ENCODE assay signal across 9 cellular contexts in the genomic region with DNA sequence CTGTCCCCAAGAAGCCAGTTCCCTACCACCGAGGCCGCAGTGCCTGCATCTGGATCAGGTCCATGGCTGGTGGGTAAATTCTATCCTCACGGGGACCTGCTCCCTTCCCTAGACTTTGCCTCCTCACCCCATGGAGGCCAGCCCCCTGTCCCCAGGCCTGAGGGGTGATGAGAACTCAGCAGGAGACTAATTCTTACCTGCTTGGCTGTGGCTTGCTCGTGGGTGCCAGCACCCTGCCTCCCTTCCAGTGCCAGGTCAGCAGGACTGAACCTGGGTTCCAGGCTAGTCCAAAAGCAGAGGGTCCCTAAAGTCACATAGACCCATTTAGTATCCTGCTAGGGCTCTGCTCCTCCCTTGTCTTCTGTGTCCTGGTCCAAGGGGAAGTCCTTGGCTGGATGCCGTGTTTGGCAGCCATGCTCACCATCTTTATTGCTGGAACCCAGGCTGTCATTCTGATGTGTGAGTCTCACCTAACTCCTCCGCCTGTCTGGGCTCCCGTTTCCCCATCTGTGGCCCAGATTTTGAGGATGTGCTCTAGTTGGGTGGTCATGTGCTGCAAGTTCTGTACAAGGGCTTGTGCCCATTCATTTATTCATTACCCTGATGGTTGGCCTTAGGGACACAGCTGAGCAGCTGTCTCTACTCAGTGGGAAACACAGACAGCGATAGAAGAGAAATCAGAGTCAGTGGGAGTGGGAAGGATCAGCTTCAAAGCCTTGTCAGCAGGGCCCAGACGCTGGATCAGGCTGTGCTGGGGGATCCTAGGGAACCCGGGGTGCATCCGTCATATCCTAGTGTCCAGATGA. TPM values are rescaled to one million over a fixed set of nuclear protein-coding genes. Genes with fewer than 3 reads are reported as not detected.
DNase-seq lines count a peak whose midpoint lies in the region; ATAC-seq, FAIRE-seq and TF ChIP-seq lines count a peak whose summit lies in the region.
"Had no signal": no experiment of that assay in that cellular context is flagged by ENCODE, and none has a peak within 500 bp of the region (broad histone marks: within the 10 kb centered on the region; RNA-seq: fewer than 3 reads in every experiment).

No MANE protein-coding gene starts in this region.

- 58% methylated on average over 11 of the region's 11 CpGs for WGBS in GM12878 (ENCODE audit: insufficient coverage, insufficient replicate concordance, low lambda C conversion rate, missing lambda C conversion rate)

- H3K27me3 Mint-ChIP-seq in IgD-negative memory B cell, result peaks cover 1% of the 10 kb centered on the region

- H3K27ac Mint-ChIP-seq in IgD-negative memory B cell, result peak overlapping the region; percentile 62 to 82 (median 64)

- H3K4me3 ChIP-seq in GM12878, result peak overlapping the region; percentile 71
- H3K4me3 ChIP-seq in skin epidermis, result peak overlapping the region; percentile 49 to 96 (median 94)

- no TSS peak for BruUV-seq in GM12878 (replicated peaks; lab: Mats Ljungman, UMichigan)

- RAD21 ChIA-PET in GM12878 (lab: Charles Lee; ENCODE audit: unreplicated experiment), result no interaction called here

- H3K4me3 Mint-ChIP-seq in IgD-negative memory B cell, result peak overlapping the region; percentile 78 to 90 (median 80)

- peak overlapping the region; percentile 84 for H3K4me2 ChIP-seq in GM12878 (ENCODE audit: control insufficient read depth, insufficient read depth)

- ATAC-seq in GM12878 (peak; percentile 12), HG02798 (IDR thresholded peaks at IDR 0.05; ENCODE audit: poor library complexity, unreplicated experiment) (no peak)

- H3K9me3 ChIP-seq in GM12878 (replicated peaks; ENCODE audit: control insufficient read depth, insufficient read depth, low read length), result no peaks in the 10 kb centered on the region

- POLR2A ChIA-PET in GM12878 (lab: Charles Lee), result interaction anchor here (1.5 kb wide), 1 partner anchor 24 kb away, joined by 4 read pairs; a partner anchor contains a TSS

- peak overlapping the region; percentile 46 for H2AFZ ChIP-seq in GM12878 (ENCODE audit: control insufficient read depth, low read depth, low read length)

- no peak for TF ChIP-seq CTCF in GM12878 (IDR thresholded peaks at IDR 0.05 in 2 of 3, conservative IDR thresholded peaks at IDR 0.05 in 1 of 3; ENCODE audit: control insufficient read depth in 2 of 3, extremely low read depth in 1 of 3, insufficient read depth in 1 of 3, low read depth in 3 of 3, low read length in 3 of 3)

- no peaks in the 10 kb centered on the region for H4K20me1 ChIP-seq in GM12878 (ENCODE audit: control insufficient read depth, insufficient read depth)

- peaks cover 7% of the 10 kb centered on the region; the same call in 1 of the 2 replicates for H3K79me2 ChIP-seq in GM12878 (ENCODE audit: control insufficient read depth, insufficient read depth, low read length)

- SMC1A ChIA-PET in GM12878 (lab: Charles Lee; ENCODE audit: uncharacterized antibody, unreplicated experiment), result interaction anchor here (1.1 to 1.5 kb wide), 2 partner anchors 24 to 32 kb away, joined by 3 to 4 read pairs; a partner anchor contains a TSS

- H3K36me3 ChIP-seq in GM12878 (ENCODE audit: control insufficient read depth in 2 of 2, insufficient read depth in 2 of 2, low read length in 1 of 2), result no peaks in the 10 kb centered on the region

- H3K4me1 Mint-ChIP-seq in IgD-negative memory B cell, result peaks cover 9 to 15% (median 10%) of the 10 kb centered on the region in 3 donors

- intact Hi-C loops in GM12878 (cut with micrococcal nuclease; ENCODE audit: unreplicated experiment), result loop anchor here (2.0 kb wide), 1 partner anchor 25 kb away; a partner anchor contains a TSS

- no peaks in the 10 kb centered on the region for H3K9me3 Mint-ChIP-seq in IgD-negative memory B cell

- peak overlapping the region; percentile 62 for H3K9ac ChIP-seq in GM12878 (ENCODE audit: control insufficient read depth, insufficient read depth, low read length)

- H3K27ac ChIP-seq in GM12878 (ENCODE audit: control insufficient read depth, insufficient read depth), result no peak overlapping the region
- H3K27ac ChIP-seq in skin epidermis, result peak overlapping the region in 20 of 21 experiments; percentile 63 to 92 (median 83)

- FAIRE-seq in GM12878 (lab: Jason Lieb, UNC), result no peak

- in situ Hi-C loops in GM12878 (cut with MboI), result no loop called here

- H3K36me3 Mint-ChIP-seq in IgD-negative memory B cell, result peaks cover 1% of the 10 kb centered on the region

- CTCF ChIA-PET in GM12878 (lab: Yijun Ruan, JAX), result interaction anchor here (1.2 to 2.1 kb wide), 2 partner anchors 25 to 33 kb away, joined by 5 to 6 read pairs; a partner anchor contains a TSS

- H3K27me3 ChIP-seq in GM12878 (replicated peaks in 1 of 2; ENCODE audit: control insufficient read depth in 2 of 2, insufficient read depth in 2 of 2, low read length in 1 of 2), result no peaks in the 10 kb centered on the region

- TF ChIP-seq POLR2A in GM12878 (IDR thresholded peaks at IDR 0.05; ENCODE audit: low read depth, low read length), result no peak

- no peak for TF ChIP-seq RAD21 in GM12878 (IDR thresholded peaks at IDR 0.05; ENCODE audit: insufficient read depth, low read depth, low read length)

- no peak for TF ChIP-seq EP300 in GM12878 (IDR thresholded peaks at IDR 0.05; ENCODE audit: borderline replicate concordance in 1 of 2, control insufficient read depth in 1 of 2, low read depth in 2 of 2, low read length in 2 of 2)

- DNase-seq in Daoy (ENCODE audit: low read depth) (peak; percentile 50), GM12878 (ENCODE audit: low read depth, low spot score) (no peak), inferior parietal cortex (ENCODE audit: extremely low spot score) (peak; percentile 78), germinal center (ENCODE audit: low spot score) (no peak)
- no peak for DNase-seq in stimulated activated CD4-positive, alpha-beta T cell treated with anti-CD3 and anti-CD28 coated beads, Interleukin-4, amount 100 ng/mL, for 24 hours

- 0 out of 2 replicates have a peak, but pooled peaks cover 4% of the 10 kb centered on the region for H3K4me1 ChIP-seq in GM12878 (ENCODE audit: control insufficient read depth, insufficient read depth, low read length)

TF ChIP-seq in GM12878, 131 proteins besides CTCF, POLR2A, EP300 and RAD21 (continues in another document):
- TF ChIP-seq NR2C1 (IDR thresholded peaks at IDR 0.05) (no peak), YY1 (IDR thresholded peaks at IDR 0.05; ENCODE audit: low read depth, low read length) (0 out of 2 replicates have a peak, but pooled peaks have one; percentile 37)

RNA-seq across cellular contexts. Expression of a gene that starts 0.9 kb away (rescaled TPM):
- total RNA-seq in Daoy (2014; rRNA removed; shearing (Covaris generic)), result 6.1 and 22.2 TPM in 2 replicates
- polyA plus RNA-seq in IgD-negative memory B cell (7.1 TPM), GM12878 (2011; rRNA removed) (2.4 and 5.0 TPM in 2 replicates), GM12878 (2014; fragmentation: Illumina TruSeq; extraction: Trizol) (9.2 and 9.6 TPM in 2 replicates), GM12878 (2014; fragmentation: Nextera tagmentation; extraction: Ambion mirVana) (1 to 10 TPM; 1.6 to 2.3 TPM), GM12878 (2014; rRNA removed) (6.9 and 7.8 TPM in 2 replicates), GM12878 (2016; fragmentation: Nextera tagmentation; extraction: Ambion mirVana) (10 to 100 TPM in 1 of 2 experiments, 1 to 10 TPM in 1; 9.3 to 14.9 TPM)
- 17.2 and 18.3 TPM in 2 replicates for total RNA-seq in GM12878 (2013; cell fraction: nucleolus; rRNA removed)
- total RNA-seq in GM12878 (2014; rRNA removed) (3.3 and 4.8 TPM in 2 replicates), GM12878 (2014; rRNA removed; fragmentation: Illumina TruSeq; extraction: Trizol) (1.1 and 1.4 TPM in 2 replicates), GM12878 (2021) (16.6 and 16.8 TPM in 2 replicates)
- 5.3 TPM for polyA plus RNA-seq in GM12878 (2011; ENCODE audit: low read depth)
- 7.0 and 8.4 TPM in 2 replicates for polyA plus RNA-seq in GM12878 (2011; cell fraction: cytosol; rRNA removed)
- 6.0 and 9.9 TPM in 2 replicates for polyA plus RNA-seq in GM12878 (2011; cell fraction: nucleus; rRNA removed)
- polyA plus RNA-seq in GM12878 (2012), result 6.8 and 7.4 TPM in 2 replicates
- polyA minus RNA-seq in GM12878 (2011; rRNA and poly(A)+ RNA removed), result 6.9 and 8.5 TPM in 2 replicates
- 6.9 and 9.3 TPM in 2 replicates for polyA minus RNA-seq in GM12878 (2011; cell fraction: cytosol; rRNA and poly(A)+ RNA removed)
- 2.8 and 5.1 TPM in 2 replicates for polyA minus RNA-seq in GM12878 (2011; cell fraction: nucleus; rRNA and poly(A)+ RNA removed)

RNA-seq across cellular contexts. Expression of a gene that starts 24.4 kb away (rescaled TPM):
- 13.4 and 16.4 TPM in 2 replicates for total RNA-seq in Daoy (2014; rRNA removed; shearing (Covaris generic))
- 12.1 TPM for polyA plus RNA-seq in IgD-negative memory B cell
- total RNA-seq in GM12878 (2013; cell fraction: nucleolus; rRNA removed), result 39.5 and 55.8 TPM in 2 replicates
- total RNA-seq in GM12878 (2014; rRNA removed), result 4.7 and 7.0 TPM in 2 replicates
- total RNA-seq in GM12878 (2014; rRNA removed; fragmentation: Illumina TruSeq; extraction: Trizol), result 4.0 and 4.3 TPM in 2 replicates
- total RNA-seq in GM12878 (2021), result 6.9 and 9.5 TPM in 2 replicates
- polyA plus RNA-seq in GM12878 (2011; ENCODE audit: low read depth), result 2.5 TPM
- polyA plus RNA-seq in GM12878 (2011; rRNA removed), result 6.5 and 12.3 TPM in 2 replicates
- 18.4 and 21.2 TPM in 2 replicates for polyA plus RNA-seq in GM12878 (2011; cell fraction: cytosol; rRNA removed)
- 30.6 and 34.0 TPM in 2 replicates for polyA plus RNA-seq in GM12878 (2011; cell fraction: nucleus; rRNA removed)
- polyA plus RNA-seq in GM12878 (2012), result 5.1 and 6.7 TPM in 2 replicates
- 4.3 and 4.9 TPM in 2 replicates for polyA plus RNA-seq in GM12878 (2014; fragmentation: Illumina TruSeq; extraction: Trizol)
- polyA plus RNA-seq in GM12878 (2014; fragmentation: Nextera tagmentation; extraction: Ambion mirVana), result under 1 TPM; 0.18 to 0.20 TPM
- 7.8 and 8.4 TPM in 2 replicates for polyA plus RNA-seq in GM12878 (2014; rRNA removed)
- 1 to 10 TPM; 6.5 to 8.7 TPM for polyA plus RNA-seq in GM12878 (2016; fragmentation: Nextera tagmentation; extraction: Ambion mirVana)
- 15.9 and 28.0 TPM in 2 replicates for polyA minus RNA-seq in GM12878 (2011; rRNA and poly(A)+ RNA removed)
- polyA minus RNA-seq in GM12878 (2011; cell fraction: cytosol; rRNA and poly(A)+ RNA removed), result 4.3 and 6.4 TPM in 2 replicates
- 11.2 and 20.4 TPM in 2 replicates for polyA minus RNA-seq in GM12878 (2011; cell fraction: nucleus; rRNA and poly(A)+ RNA removed)

RNA-seq across cellular contexts. Expression of a gene that starts 44.4 kb away (rescaled TPM):
- total RNA-seq in Daoy (2014; rRNA removed; shearing (Covaris generic)), result not detected in 2 replicates
- polyA plus RNA-seq in IgD-negative memory B cell (not detected), GM12878 (2011; rRNA removed) (not detected in 2 replicates), GM12878 (2014; fragmentation: Illumina TruSeq; extraction: Trizol) (not detected in 2 replicates), GM12878 (2014; fragmentation: Nextera tagmentation; extraction: Ambion mirVana) (not detected), GM12878 (2014; rRNA removed) (not detected in 2 replicates), GM12878 (2016; fragmentation: Nextera tagmentation; extraction: Ambion mirVana) (not detected)
- not detected in 2 replicates for total RNA-seq in GM12878 (2013; cell fraction: nucleolus; rRNA removed)
- total RNA-seq in GM12878 (2014; rRNA removed) (not detected in 2 replicates), GM12878 (2014; rRNA removed; fragmentation: Illumina TruSeq; extraction: Trizol) (not detected in 2 replicates), GM12878 (2021) (0.18 TPM in 1 of 2 replicates, not detected in the other)
- polyA plus RNA-seq in GM12878 (2011; ENCODE audit: low read depth), result not detected
- polyA plus RNA-seq in GM12878 (2011; cell fraction: cytosol; rRNA removed), result not detected in 2 replicates
- polyA plus RNA-seq in GM12878 (2011; cell fraction: nucleus; rRNA removed), result not detected in 2 replicates
- 0.07 and 0.12 TPM in 2 replicates for polyA plus RNA-seq in GM12878 (2012)
- polyA minus RNA-seq in GM12878 (2011; rRNA and poly(A)+ RNA removed), result not detected in 2 replicates
- polyA minus RNA-seq in GM12878 (2011; cell fraction: cytosol; rRNA and poly(A)+ RNA removed), result not detected in 2 replicates
- not detected in 2 replicates for polyA minus RNA-seq in GM12878 (2011; cell fraction: nucleus; rRNA and poly(A)+ RNA removed)
- total RNA-seq: SK-MEL-5 had no signal

Comparison
In these comparisons a context has a peak if more than half of its experiments do, and no peak if none do; other contexts are left out.
1. DNase-seq: peak in Daoy (single experiment) and inferior parietal cortex (single experiment); none in GM12878 (single experiment), stimulated activated CD4-positive, alpha-beta T cell treated with anti-CD3 and anti-CD28 coated beads, Interleukin-4, amount 100 ng/mL, for 24 hours (single experiment) and germinal center (single experiment).